ENCODE assay signal across 27 cellular contexts in the genomic region with DNA sequence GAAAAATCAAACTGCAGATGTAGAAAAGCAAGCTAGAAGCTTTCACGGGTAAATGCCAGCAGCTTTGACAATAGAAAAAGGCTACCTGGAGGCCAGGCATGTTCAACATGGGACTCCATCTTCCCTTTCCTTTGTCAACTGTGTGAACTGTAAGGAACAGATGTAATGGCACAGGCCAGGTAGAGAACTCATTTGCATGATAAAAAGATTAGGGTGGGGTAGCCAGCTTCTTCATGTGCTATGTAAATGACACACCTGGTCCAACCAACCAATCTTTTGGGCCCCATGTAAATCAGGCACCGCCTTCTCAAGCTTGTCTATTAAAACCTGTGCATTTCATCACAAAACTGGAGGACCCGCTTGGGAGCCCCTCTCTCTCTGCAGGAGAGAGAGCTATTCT.
"Had no signal": no experiment of that assay in that cellular context is flagged by ENCODE, and none has a peak within 500 bp of the region (broad histone marks: within the 10 kb centered on the region; RNA-seq: fewer than 3 reads in every experiment).

No MANE protein-coding gene starts in this region.

- H3K4me1 Mint-ChIP-seq: memory B cell; natural killer cell; stimulated activated effector memory CD8-positive, alpha-beta T cell treated with anti-CD3 and anti-CD28 coated beads, Interleukin-12 subunit alpha, Interleukin-12 subunit beta, amount 100 ng/mL, for 72 hours had no signal

- H3K36me3 ChIP-seq: esophagus squamous epithelium, heart right ventricle, ovary, sigmoid colon, stomach, thyroid gland, vagina had no signal

- H3K9me3 ChIP-seq: esophagus squamous epithelium, ovary, psoas muscle, thyroid gland, vagina had no signal

- H3K4me3 ChIP-seq: esophagus squamous epithelium, heart right ventricle, lung, ovary, psoas muscle, sigmoid colon, stomach, thyroid gland, vagina had no signal

- DNase-seq: dermis blood vessel endothelial cell; effector memory CD4-positive, alpha-beta T cell; erythroblast; esophagus squamous epithelium; foreskin melanocyte; glutamatergic neuron; heart right ventricle; hippocampal formation; kidney; natural killer cell; occipital lobe; ovary; posterior cingulate gyrus; psoas muscle; right cardiac atrium; sigmoid colon; stimulated activated CD4-positive, alpha-beta T cell treated with anti-CD3 and anti-CD28 coated beads, Interleukin-2, amount 100 ng/mL, for 24 hours; stimulated activated CD4-positive, alpha-beta T cell treated with anti-CD3 and anti-CD28 coated beads, Interleukin-4, amount 100 ng/mL, for 24 hours; stimulated activated naive CD4-positive, alpha-beta T cell treated with Interleukin-2 at 50 U/mL for 16 hours; stomach; thyroid gland; trophoblast cell had no signal

- H3K27ac Mint-ChIP-seq: memory B cell; natural killer cell; stimulated activated effector memory CD8-positive, alpha-beta T cell treated with anti-CD3 and anti-CD28 coated beads, Interleukin-12 subunit alpha, Interleukin-12 subunit beta, amount 100 ng/mL, for 72 hours had no signal

- ATAC-seq: heart right ventricle; left lobe of liver; natural killer cell; psoas muscle; right cardiac atrium; stimulated activated effector memory CD8-positive, alpha-beta T cell treated with anti-CD3 and anti-CD28 coated beads, Interleukin-12 subunit alpha, Interleukin-12 subunit beta, amount 100 ng/mL, for 72 hours had no signal

- H3K27me3 ChIP-seq: esophagus squamous epithelium, heart right ventricle, ovary, sigmoid colon, stomach, thyroid gland, vagina had no signal

- H3K4me1 ChIP-seq: esophagus squamous epithelium, heart right ventricle, psoas muscle, sigmoid colon, stomach, thyroid gland, vagina had no signal

- H3K36me3 Mint-ChIP-seq: memory B cell; natural killer cell; stimulated activated effector memory CD8-positive, alpha-beta T cell treated with anti-CD3 and anti-CD28 coated beads, Interleukin-12 subunit alpha, Interleukin-12 subunit beta, amount 100 ng/mL, for 72 hours had no signal

- H3K27ac ChIP-seq: esophagus squamous epithelium, heart right ventricle, ovary, psoas muscle, sigmoid colon, stomach, thyroid gland, vagina had no signal

- H3K4me3 Mint-ChIP-seq: memory B cell; natural killer cell; stimulated activated effector memory CD8-positive, alpha-beta T cell treated with anti-CD3 and anti-CD28 coated beads, Interleukin-12 subunit alpha, Interleukin-12 subunit beta, amount 100 ng/mL, for 72 hours had no signal
